Comparison of ENCODE assay signal across 8 cellular contexts in genomic region chr17:82216301-82217119, GRCh38.
DNase-seq lines count a peak whose midpoint lies in the region; ATAC-seq lines count a peak whose summit lies in the region.

No MANE protein-coding gene starts in this region.

- no peaks in the 10 kb centered on the region for H3K27me3 ChIP-seq in mucosa of rectum (ENCODE audit: control insufficient read depth in 2 of 2, insufficient read depth in 2 of 2, low read length in 2 of 2)

- H3K4me1 ChIP-seq in mucosa of rectum (ENCODE audit: control insufficient read depth in 2 of 2, insufficient read depth in 2 of 2, low read length in 2 of 2) = peaks cover 34 to 37% of the 10 kb centered on the region in 2 donors

- H3K36me3 Mint-ChIP-seq in dendritic cell treated with granulocyte-macrophage colony-stimulating factor and Interleukin-4, amounts not matched to agents 40 ng/mL and 50 ng/mL, for 4 days (ENCODE audit: low read depth) = no peaks in the 10 kb centered on the region

- H3K27ac ChIP-seq in mucosa of rectum (ENCODE audit: low read depth in 2 of 2, low read length in 2 of 2) = peak overlapping the region; percentile 83 to 91

- no peaks in the 10 kb centered on the region for H3K27me3 Mint-ChIP-seq in dendritic cell treated with granulocyte-macrophage colony-stimulating factor and Interleukin-4, amounts not matched to agents 40 ng/mL and 50 ng/mL, for 4 days

- DNase-seq in GDM1 (lab: John Stamatoyannopoulos, UW) (peak; percentile 79), T-helper 22 cell (ENCODE audit: low read depth) (peak; percentile 35), NCI-H524 (lab: John Stamatoyannopoulos, UW) (no peak), epidermal melanocyte (ENCODE audit: insufficient read length, low spot score) (no peak), NCI-H1436 (lab: John Stamatoyannopoulos, UW) (no peak)

- no peaks in the 10 kb centered on the region for H3K36me3 ChIP-seq in mucosa of rectum (ENCODE audit: control insufficient read depth in 2 of 2, insufficient read depth in 2 of 2, low read length in 2 of 2)

- peak overlapping the region; percentile 97 for H3K27ac Mint-ChIP-seq in dendritic cell treated with granulocyte-macrophage colony-stimulating factor and Interleukin-4, amounts not matched to agents 40 ng/mL and 50 ng/mL, for 4 days

- H3K9ac ChIP-seq in mucosa of rectum (ENCODE audit: low read depth in 1 of 2, low read length in 2 of 2) = peak overlapping the region; percentile 51 to 56

- intact Hi-C loops in dendritic cell treated with granulocyte-macrophage colony-stimulating factor and Interleukin-4, amounts not matched to agents 40 ng/mL and 50 ng/mL, for 4 days (cut with micrococcal nuclease) = no loop called here

- H3K9me3 Mint-ChIP-seq in dendritic cell treated with granulocyte-macrophage colony-stimulating factor and Interleukin-4, amounts not matched to agents 40 ng/mL and 50 ng/mL, for 4 days = no peaks in the 10 kb centered on the region

- ATAC-seq in HG03045 (IDR thresholded peaks at IDR 0.05; ENCODE audit: unreplicated experiment) = peak; percentile 32

- no peaks in the 10 kb centered on the region for H3K9me3 ChIP-seq in mucosa of rectum (ENCODE audit: control insufficient read depth in 2 of 2, low read length in 2 of 2)

- peak overlapping the region; percentile 64 for H3K4me3 Mint-ChIP-seq in dendritic cell treated with granulocyte-macrophage colony-stimulating factor and Interleukin-4, amounts not matched to agents 40 ng/mL and 50 ng/mL, for 4 days

- no peak overlapping the region for H3K4me3 ChIP-seq in mucosa of rectum (ENCODE audit: low read length in 2 of 2)

- H3K4me1 Mint-ChIP-seq in dendritic cell treated with granulocyte-macrophage colony-stimulating factor and Interleukin-4, amounts not matched to agents 40 ng/mL and 50 ng/mL, for 4 days (ENCODE audit: low read depth) = peaks cover 78% of the 10 kb centered on the region

Comparison
In these comparisons a context has a peak if more than half of its experiments do, and no peak if none do; other contexts are left out.
1. DNase-seq: peak in GDM1 (single experiment) and T-helper 22 cell (single experiment); none in NCI-H524 (0 of 2), epidermal melanocyte (single experiment) and NCI-H1436 (single experiment).